Comparison of ENCODE assay signal across 8 cellular contexts in the genomic region with DNA sequence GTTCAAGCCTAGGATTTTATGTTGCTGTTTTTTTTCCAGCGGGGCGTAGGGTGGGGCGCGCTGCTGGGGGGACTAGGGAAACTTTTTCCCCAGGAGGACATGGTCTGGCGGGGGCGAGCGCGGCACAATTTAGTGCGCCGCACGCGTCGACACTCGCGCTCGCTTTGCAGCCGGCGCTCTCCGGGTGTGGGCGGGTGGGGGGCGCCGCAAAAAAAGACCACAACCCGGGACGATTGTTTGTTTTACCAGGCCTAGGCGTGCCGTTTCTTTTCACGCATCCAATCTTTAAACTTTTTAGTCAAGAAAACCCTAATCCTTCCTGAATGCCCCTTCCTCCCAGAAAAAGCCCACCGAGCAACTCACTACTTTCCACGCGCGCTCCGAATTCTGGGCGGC. TPM values are rescaled to one million over a fixed set of nuclear protein-coding genes. Genes with fewer than 3 reads are reported as not detected.
A peak's percentile ranks its signal among the peaks of the same experiment; 100 is the strongest.
DNase-seq lines count a peak whose midpoint lies in the region; ATAC-seq, FAIRE-seq and TF ChIP-seq lines count a peak whose summit lies in the region.

No MANE protein-coding gene starts in this region.

- no peaks in the 10 kb centered on the region; the same call in 1 of the 2 replicates for H3K9me3 ChIP-seq in K562 (replicated peaks; ENCODE audit: control insufficient read depth, insufficient read depth, low read depth, low read length)

- DNase-seq in AG04449 (ENCODE audit: low read depth, low spot score) (no peak), K562 (ENCODE audit: extremely low read depth in 1 of 4, low spot score in 3 of 4) (peak in 3 of 4 experiments; percentile 15 to 54 (median 23)), lower leg skin (ENCODE audit: low spot score in 2 of 2) (no peak), middle frontal gyrus (ENCODE audit: extremely low spot score, low spot score) (no peak), frontal cortex (ENCODE audit: low spot score in 2 of 2) (no peak)

- POLR2A ChIA-PET in AG04449 (lab: Yijun Ruan, JAX): interaction anchor here (1.0 to 4.9 kb wide), 12 partner anchors 9 to 544 kb away, joined by 3 to 50 read pairs (median 8); no protein-coding TSS in a partner anchor
- POLR2A ChIA-PET in K562 (lab: Yijun Ruan, JAX): interaction anchor here (0.6 to 1.4 kb wide), 18 partner anchors 9 to 501 kb away, joined by 3 to 8 read pairs (median 3); no protein-coding TSS in a partner anchor

- intact Hi-C loops in K562 (cut with micrococcal nuclease): loop anchor here (2.0 kb wide), 1 partner anchor 31 kb away; no protein-coding TSS in a partner anchor
- intact Hi-C loops in lower leg skin (cut with DNase I; ENCODE audit: low total_unique reads): loop anchor here (10.0 kb wide), 1 partner anchor 249 kb away; no protein-coding TSS in a partner anchor

- BruUV-seq in K562 (replicated peaks; lab: Mats Ljungman, UMichigan): TSS peak; percentile 69

- H3K4me1 ChIP-seq in K562 (replicated peaks in 1 of 2; ENCODE audit: control insufficient read depth in 2 of 2, insufficient read depth in 2 of 2, low read length in 2 of 2): peaks cover 26 to 51% of the 10 kb centered on the region in 2 experiments; a peak in 4 of 5 replicates

- H3K9me1 ChIP-seq in K562 (ENCODE audit: control insufficient read depth, insufficient read depth, low read length): no peaks in the 10 kb centered on the region

- peak overlapping the region; percentile 78 to 94 for H3K9ac ChIP-seq in K562 (ENCODE audit: insufficient read depth in 1 of 2, low read depth in 2 of 2, low read length in 2 of 2)

- TF ChIP-seq EP300 in Ishikawa (IDR thresholded peaks at IDR 0.05; ENCODE audit: borderline replicate concordance) (no peak), K562 (IDR thresholded peaks at IDR 0.05; ENCODE audit: low read length) (no peak)

- peak overlapping the region; percentile 78 for H2AFZ ChIP-seq in K562 (ENCODE audit: low read depth, low read length)

- peak overlapping the region; percentile 99 for H3K4me3 ChIP-seq in AG04449 (ENCODE audit: low read depth, low read length)
- peak overlapping the region; percentile 74 for H3K4me3 ChIP-seq in K562
- H3K4me3 ChIP-seq in lower leg skin (ENCODE audit: low read depth, poor library complexity, severe bottlenecking): peak overlapping the region; percentile 54

- H4K20me1 ChIP-seq in K562 (replicated peaks; ENCODE audit: control insufficient read depth, insufficient read depth, low read length): 0 out of 2 replicates have a peak, but pooled peaks cover 9% of the 10 kb centered on the region

- H3K27me3 ChIP-seq in K562 (ENCODE audit: control insufficient read depth in 2 of 2, insufficient read depth in 2 of 2, low read length in 2 of 2): no peaks in the 10 kb centered on the region

- peak overlapping the region; percentile 100 for H3K27ac ChIP-seq in K562 (ENCODE audit: extremely low read depth, low read depth, low read length)
- peak overlapping the region; percentile 95 for H3K27ac ChIP-seq in temporal lobe (ENCODE audit: low read depth, low read length)

- FAIRE-seq in K562 (lab: Jason Lieb, UNC): no peak
- FAIRE-seq in frontal cortex (lab: Jason Lieb, UNC): no peak

- no peak for ATAC-seq in K562
- no peak for ATAC-seq in HG03378 (IDR thresholded peaks at IDR 0.05; ENCODE audit: unreplicated experiment)

- H3K79me2 ChIP-seq in K562 (ENCODE audit: control insufficient read depth, insufficient read depth, low read length): peaks cover 65% of the 10 kb centered on the region

- TF ChIP-seq RAD21 in Ishikawa (IDR thresholded peaks at IDR 0.05; ENCODE audit: low read depth) (no peak), K562 (CRISPR knock-in tag; conservative IDR thresholded peaks at IDR 0.05 in 1 of 2, IDR thresholded peaks at IDR 0.05 in 1 of 2) (no peak)

- WGBS in K562 (ENCODE audit: insufficient coverage, low coverage, missing lambda C conversion rate): 0% methylated on average over 25 of the region's 33 CpGs
- WGBS in lower leg skin, 2 donors: 0 to 1% methylated on average over 25 to 33 of the region's 33 CpGs

- TF ChIP-seq CTCF in AG04449 (IDR thresholded peaks at IDR 0.05; ENCODE audit: insufficient read depth, low read length, missing control alignments) (no peak), K562 (IDR thresholded peaks at IDR 0.05 in 2 of 3, conservative IDR thresholded peaks at IDR 0.05 in 1 of 3; ENCODE audit: insufficient read depth in 2 of 3, low read depth in 1 of 3, low read length in 3 of 3) (no peak), lower leg skin (IDR thresholded peaks at IDR 0.05) (no peak)

- CTCF ChIA-PET in AG04449 (lab: Yijun Ruan, JAX) (interaction anchor here (6.8 kb wide), 1 partner anchor 22 kb away, joined by 61 read pairs; no protein-coding TSS in a partner anchor), K562 (lab: Yijun Ruan, JAX; ENCODE audit: low intra/inter-chr PET ratio) (no interaction called here)

- peak overlapping the region; percentile 85 for H3K4me2 ChIP-seq in K562 (ENCODE audit: insufficient read depth, low read length)

- no peak; the same call in 1 of the 2 replicates for TF ChIP-seq POLR2A in K562 (conservative IDR thresholded peaks at IDR 0.05)
- TF ChIP-seq POLR2A in lower leg skin (IDR thresholded peaks at IDR 0.05): no peak

- H3K36me3 ChIP-seq in K562 (ENCODE audit: control insufficient read depth, insufficient read depth, low read length): peaks cover 20% of the 10 kb centered on the region; the same call in 2 of the 3 replicates

- in situ Hi-C loops in K562 (cut with MboI): no loop called here

TF ChIP-seq in Ishikawa, 13 proteins besides CTCF, POLR2A, EP300 and RAD21:
- TF ChIP-seq EGR1 (IDR thresholded peaks at IDR 0.05) (0 out of 2 replicates have a peak, but pooled peaks have one; percentile 26), TEAD4 (IDR thresholded peaks at IDR 0.05) (no peak), NFIC (IDR thresholded peaks at IDR 0.05) (no peak), ZBTB7A (IDR thresholded peaks at IDR 0.05; ENCODE audit: low read depth) (peak; percentile 76; the same call in 1 of the 2 replicates), TCF12 (IDR thresholded peaks at IDR 0.05; ENCODE audit: low read depth) (0 out of 2 replicates have a peak, but pooled peaks have one; percentile 3)

TF ChIP-seq in K562, 482 proteins besides CTCF, POLR2A, EP300 and RAD21 (continues in another document):
- TF ChIP-seq ZFX (CRISPR knock-in tag; IDR thresholded peaks at IDR 0.05) (peak; percentile 33; the same call in 1 of the 2 replicates), JUNB (CRISPR knock-in tag; conservative IDR thresholded peaks at IDR 0.05) (no peak), ZNF695 (CRISPR knock-in tag; IDR thresholded peaks at IDR 0.05) (no peak), ZBTB7A (IDR thresholded peaks at IDR 0.05; ENCODE audit: borderline replicate concordance, control insufficient read depth, low read depth, low read length) (peak; percentile 68), SREBF2 (CRISPR knock-in tag; IDR thresholded peaks at IDR 0.05) (no peak)
- TF ChIP-seq, protein P1, sequence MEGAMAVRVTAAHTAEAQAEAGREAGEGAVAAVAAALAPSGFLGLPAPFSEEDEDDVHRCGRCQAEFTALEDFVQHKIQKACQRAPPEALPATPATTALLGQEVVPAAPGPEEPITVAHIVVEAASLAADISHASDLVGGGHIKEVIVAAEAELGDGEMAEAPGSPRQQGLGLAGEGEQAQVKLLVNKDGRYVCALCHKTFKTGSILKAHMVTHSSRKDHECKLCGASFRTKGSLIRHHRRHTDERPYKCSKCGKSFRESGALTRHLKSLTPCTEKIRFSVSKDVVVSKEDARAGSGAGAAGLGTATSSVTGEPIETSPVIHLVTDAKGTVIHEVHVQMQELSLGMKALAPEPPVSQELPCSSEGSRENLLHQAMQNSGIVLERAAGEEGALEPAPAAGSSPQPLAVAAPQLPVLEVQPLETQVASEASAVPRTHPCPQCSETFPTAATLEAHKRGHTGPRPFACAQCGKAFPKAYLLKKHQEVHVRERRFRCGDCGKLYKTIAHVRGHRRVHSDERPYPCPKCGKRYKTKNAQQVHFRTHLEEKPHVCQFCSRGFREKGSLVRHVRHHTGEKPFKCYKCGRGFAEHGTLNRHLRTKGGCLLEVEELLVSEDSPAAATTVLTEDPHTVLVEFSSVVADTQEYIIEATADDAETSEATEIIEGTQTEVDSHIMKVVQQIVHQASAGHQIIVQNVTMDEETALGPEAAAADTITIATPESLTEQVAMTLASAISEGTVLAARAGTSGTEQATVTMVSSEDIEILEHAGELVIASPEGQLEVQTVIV (CRISPR knock-in tag; IDR thresholded peaks at IDR 0.05; ENCODE audit: borderline replicate concordance): no peak
- TF ChIP-seq, protein P2, sequence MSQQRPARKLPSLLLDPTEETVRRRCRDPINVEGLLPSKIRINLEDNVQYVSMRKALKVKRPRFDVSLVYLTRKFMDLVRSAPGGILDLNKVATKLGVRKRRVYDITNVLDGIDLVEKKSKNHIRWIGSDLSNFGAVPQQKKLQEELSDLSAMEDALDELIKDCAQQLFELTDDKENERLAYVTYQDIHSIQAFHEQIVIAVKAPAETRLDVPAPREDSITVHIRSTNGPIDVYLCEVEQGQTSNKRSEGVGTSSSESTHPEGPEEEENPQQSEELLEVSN (IDR thresholded peaks at IDR 0.05; ENCODE audit: borderline replicate concordance in 1 of 2, extremely low read depth in 1 of 2, insufficient read depth in 1 of 2, insufficient read length in 1 of 2, low read depth in 1 of 2, low read length in 1 of 2, poor library complexity in 1 of 2, severe bottlenecking in 1 of 2): peak in 1 of 2 experiments; percentile 67

RNA-seq across cellular contexts. Expression of a gene that starts 0.9 kb away (rescaled TPM):
- total RNA-seq in K562 (2011; cell fraction: chromatin; rRNA removed; ENCODE audit: low replicate concordance): 11.8 and 14.3 TPM in 2 replicates
- 10.0 and 12.0 TPM in 2 replicates for total RNA-seq in K562 (2011; cell fraction: nucleolus; rRNA removed)
- total RNA-seq in K562 (2011; cell fraction: nucleoplasm; rRNA removed): 10.0 and 20.1 TPM in 2 replicates
- total RNA-seq in K562 (2014; rRNA removed) (5.3 and 6.2 TPM in 2 replicates), K562 (2014; rRNA removed; fragmentation: Illumina TruSeq; extraction: Trizol) (3.2 and 4.0 TPM in 2 replicates), K562 (2015; rRNA removed; fragmentation: Illumina TruSeq; extraction: Trizol) (3.7 and 3.8 TPM in 2 replicates), K562 (2021) (26.6 and 27.2 TPM in 2 replicates), lower leg skin (1,000 to 10,000 TPM in 1 of 4 donors, 100 to 1,000 TPM in 3; 466 to 2,618 (median 922) TPM), temporal lobe (17.7 TPM), frontal cortex (4.1 TPM)
- polyA plus RNA-seq in K562 (2011; rRNA removed) (3.7 and 6.6 TPM in 2 replicates), K562 (2014; fragmentation: Illumina TruSeq; extraction: Trizol) (13.7 and 15.5 TPM in 2 replicates), K562 (2014; fragmentation: Nextera tagmentation; extraction: Ambion mirVana) (1 to 10 TPM; 1.3 to 3.2 TPM), K562 (2014; rRNA removed) (11.1 and 11.7 TPM in 2 replicates)
- polyA plus RNA-seq in K562 (2011; cell fraction: cytosol; rRNA removed): 10.0 and 19.9 TPM in 2 replicates
- 14.4 and 33.2 TPM in 2 replicates for polyA plus RNA-seq in K562 (2011; cell fraction: nucleus; rRNA removed)
- 9.5 and 18.5 TPM in 2 replicates for polyA plus RNA-seq in K562 (2012)
- 3.1 TPM in 2 replicates for polyA minus RNA-seq in K562 (2011; rRNA and poly(A)+ RNA removed)
- polyA minus RNA-seq in K562 (2011; cell fraction: cytosol; rRNA and poly(A)+ RNA removed): 15.1 and 34.9 TPM in 2 replicates
- polyA minus RNA-seq in K562 (2011; cell fraction: nucleus; rRNA and poly(A)+ RNA removed): 9.0 and 10.3 TPM in 2 replicates

Comparison
In these comparisons a context has a peak if more than half of its experiments do, and no peak if none do; other contexts are left out.
1. DNase-seq: peak in K562 (3 of 4); none in AG04449 (single experiment), lower leg skin (0 of 2), middle frontal gyrus (single experiment) and frontal cortex (0 of 2).
2. RNA of a gene that starts 0.9 kb away (total RNA-seq): 466 to 2,618 TPM in lower leg skin; 17.7 TPM in temporal lobe (single experiment), 3.2 to 27.2 TPM in K562 and 4.1 TPM in frontal cortex (single experiment); every median in the first group is over 10 times any median in the second.
3. Peak in every context shown above with its lines, with median percentiles within 50 percentile points of each other: H3K4me3 ChIP-seq.